12 cellular contexts compared by ENCODE assay signal in the genomic region with DNA sequence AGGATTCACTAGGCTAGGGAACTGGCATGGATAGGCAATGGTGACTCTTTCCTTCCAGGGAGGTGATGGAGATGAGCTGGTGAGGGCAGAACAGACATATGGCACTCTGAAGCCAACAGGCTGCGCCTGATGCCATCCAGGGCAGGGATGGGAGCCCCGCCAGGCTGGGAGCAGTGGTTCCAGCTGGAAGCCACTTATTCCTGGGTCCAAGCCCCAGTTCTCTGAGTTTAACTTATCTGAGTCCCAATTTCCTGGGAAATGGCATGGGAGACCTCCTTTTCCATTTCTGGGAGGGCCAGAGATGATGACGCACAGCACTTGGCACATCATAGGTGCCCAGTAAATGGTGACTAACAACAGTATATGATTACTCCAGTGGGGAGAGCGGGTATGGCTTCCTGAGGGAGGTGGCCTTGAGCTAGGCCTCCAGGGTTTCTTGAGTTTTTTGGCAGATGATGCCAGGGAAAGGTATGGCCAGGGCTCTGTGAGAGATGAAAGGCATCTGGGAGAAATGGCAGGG. TPM values are rescaled to one million over a fixed set of nuclear protein-coding genes. Genes with fewer than 3 reads are reported as not detected.
DNase-seq lines count a peak whose midpoint lies in the region; ATAC-seq and TF ChIP-seq lines count a peak whose summit lies in the region.
"Had no signal": no experiment of that assay in that cellular context is flagged by ENCODE, and none has a peak within 500 bp of the region (broad histone marks: within the 10 kb centered on the region; RNA-seq: fewer than 3 reads in every experiment).

No MANE protein-coding gene starts in this region.

- H3K4me3 ChIP-seq in ascending aorta (peak overlapping the region; percentile 7 to 40), left lung (no peak overlapping the region), stomach (no peak overlapping the region), body of pancreas (no peak overlapping the region)
- H3K4me3 ChIP-seq: colonic mucosa, lung had no signal

- intact Hi-C loops in ascending aorta (cut with DNase I), result loop anchor here (10.0 kb wide), 1 partner anchor 446 kb away; no protein-coding TSS in a partner anchor
- intact Hi-C loops in left lung (cut with DNase I), result no loop called here
- intact Hi-C loops in stomach (cut with DNase I; ENCODE audit: low total_unique reads), result no loop called here
- intact Hi-C loops in body of pancreas (cut with DNase I), result no loop called here

- ATAC-seq in left lung (no peak), omental fat pad (ENCODE audit: low FRiP score) (no peak), body of pancreas (no peak)

- peaks cover 44 to 92% of the 10 kb centered on the region in 2 donors for H3K4me1 ChIP-seq in ascending aorta
- peaks cover 3 to 19% of the 10 kb centered on the region in 2 donors for H3K4me1 ChIP-seq in left lung
- peaks cover 0 to 49% (median 23%) of the 10 kb centered on the region in 4 donors for H3K4me1 ChIP-seq in stomach
- no peaks in the 10 kb centered on the region for H3K4me1 ChIP-seq in body of pancreas
- H3K4me1 ChIP-seq: colonic mucosa had no signal

- TF ChIP-seq CTCF in ascending aorta (IDR thresholded peaks at IDR 0.05), result no peak
- no peak for TF ChIP-seq CTCF in left lung (IDR thresholded peaks at IDR 0.05)
- TF ChIP-seq CTCF in stomach (IDR thresholded peaks at IDR 0.05), result no peak
- TF ChIP-seq CTCF in omental fat pad (IDR thresholded peaks at IDR 0.05), result no peak
- TF ChIP-seq CTCF in body of pancreas (IDR thresholded peaks at IDR 0.05), result no peak

- H3K27ac ChIP-seq in ascending aorta (peak overlapping the region; percentile 98 to 99), left lung (peak overlapping the region; percentile 13 to 17), stomach (peak overlapping the region; percentile 5 to 83 (median 45)), body of pancreas (peak overlapping the region in 1 of 4 donors; percentile 11)
- H3K27ac ChIP-seq: colonic mucosa had no signal

- TF ChIP-seq EP300 in stomach (IDR thresholded peaks at IDR 0.05), result no peak

- 69 to 95% (median 91%) methylated on average over 4 of the region's 4 CpGs for WGBS in stomach, 5 donors
- 80 to 91% methylated on average over 2 to 4 of the region's 4 CpGs for WGBS in body of pancreas, 2 donors

- H3K36me3 ChIP-seq in ascending aorta (peaks cover 3 to 20% of the 10 kb centered on the region in 2 donors), left lung (no peaks in the 10 kb centered on the region), stomach (no peaks in the 10 kb centered on the region), body of pancreas (replicated peaks in 1 of 2; ENCODE audit: insufficient read depth in 1 of 2, low read depth in 2 of 2) (no peaks in the 10 kb centered on the region)
- H3K36me3 ChIP-seq: colonic mucosa had no signal

- TF ChIP-seq POLR2A in stomach (IDR thresholded peaks at IDR 0.05), result no peak
- no peak for TF ChIP-seq POLR2A in body of pancreas (IDR thresholded peaks at IDR 0.05)

- DNase-seq in GOT3 (lab: John Stamatoyannopoulos, UW) (peak; percentile 45), ascending aorta (ENCODE audit: low spot score in 2 of 2) (peak in 1 of 2 donors; percentile 90), left lung (no peak), stomach (no peak), activated gamma-delta T cell treated with Interleukin-2 at 50 U/mL for 16 hours (no peak), omental fat pad (ENCODE audit: low spot score) (no peak), body of pancreas (no peak)
- DNase-seq: activated effector memory CD4-positive, alpha-beta T cell treated with Interleukin-2 at 50 U/mL for 16 hours; colonic mucosa; NCI-H526 treated with DMSO at 0.1 percent for 48 hours; SHP77 had no signal

- H3K27me3 ChIP-seq in ascending aorta (no peaks in the 10 kb centered on the region), left lung (no peaks in the 10 kb centered on the region), stomach (no peaks in the 10 kb centered on the region), body of pancreas (no peaks in the 10 kb centered on the region)
- H3K27me3 ChIP-seq: colonic mucosa had no signal

- H3K9me3 ChIP-seq in ascending aorta (no peaks in the 10 kb centered on the region), left lung (no peaks in the 10 kb centered on the region), stomach (no peaks in the 10 kb centered on the region), body of pancreas (no peaks in the 10 kb centered on the region)
- H3K9me3 ChIP-seq: colonic mucosa had no signal

RNA-seq across cellular contexts. Expression of a gene that starts 7.2 kb away (rescaled TPM):
- total RNA-seq in ascending aorta (341 TPM), left lung (100 to 1,000 TPM; 129 TPM), stomach (10 to 100 TPM; 16.5 to 71.2 (median 53.1) TPM), omental fat pad (100 to 1,000 TPM; 126 to 366 (median 149) TPM), body of pancreas (10 to 100 TPM; 24.1 to 34.2 TPM)
- polyA plus RNA-seq in stomach, result 1 to 10 TPM; 4.7 to 9.1 (median 6.9) TPM

RNA-seq across cellular contexts. Expression of a gene that starts 18.1 kb away (rescaled TPM):
- total RNA-seq in ascending aorta, result not detected
- total RNA-seq in left lung, result under 1 TPM in 1 of 2 donors, not detected in 1; 0.52 TPM
- total RNA-seq in stomach, result 100 to 1,000 TPM in 1 of 5 donors, 1 to 10 TPM in 1, not detected in 3; 2.0 to 472 TPM
- polyA plus RNA-seq in stomach, result under 1 TPM in 1 of 3 donors, not detected in 2; 0.31 TPM
- not detected for total RNA-seq in omental fat pad
- total RNA-seq in body of pancreas, result not detected

RNA-seq across cellular contexts. Expression of a gene that starts 41.4 kb away (rescaled TPM):
- not detected for total RNA-seq in ascending aorta
- not detected for total RNA-seq in left lung
- total RNA-seq in stomach, result 10 to 100 TPM in 1 of 5 donors, not detected in 4; 29.3 TPM
- polyA plus RNA-seq in stomach, result not detected
- total RNA-seq in omental fat pad, result not detected
- not detected for total RNA-seq in body of pancreas

Comparison
In these comparisons a context has a peak if more than half of its experiments do, and no peak if none do; other contexts are left out.
1. H3K4me3 ChIP-seq: peak in ascending aorta (2 of 2); none in left lung (0 of 2), stomach (0 of 4) and body of pancreas (0 of 2).